Comparison of ENCODE assay signal across 8 cellular contexts in genomic region chr9:131349881-131350563, GRCh38. TPM values are rescaled to one million over a fixed set of nuclear protein-coding genes. Genes with fewer than 3 reads are reported as not detected.
DNase-seq lines count a peak whose midpoint lies in the region; ATAC-seq, FAIRE-seq and TF ChIP-seq lines count a peak whose summit lies in the region.

No MANE protein-coding gene starts in this region.

- no peak for FAIRE-seq in HTR-8/SVneo (lab: Jason Lieb, UNC)

- BruUV-seq in Calu3 (replicated peaks; lab: Mats Ljungman, UMichigan), result no TSS peak

- H3K27me3 Mint-ChIP-seq in Calu3 (ENCODE audit: unreplicated experiment), result no peaks in the 10 kb centered on the region
- H3K27me3 Mint-ChIP-seq in activated CD8-positive, alpha-beta T cell treated with anti-CD3 and anti-CD28 coated beads, Interleukin-2, amount 10 ng/mL, durations not matched to agents 7 days and 5 days (ENCODE audit: low read depth), result no peaks in the 10 kb centered on the region

- no peak overlapping the region for H3K27ac Mint-ChIP-seq in Calu3 (ENCODE audit: unreplicated experiment)
- peak overlapping the region; percentile 54 for H3K27ac Mint-ChIP-seq in activated CD8-positive, alpha-beta T cell treated with anti-CD3 and anti-CD28 coated beads, Interleukin-2, amount 10 ng/mL, durations not matched to agents 7 days and 5 days

- peak; percentile 88 for DNase-seq in Calu3
- peak; percentile 83 for DNase-seq in HTR-8/SVneo (ENCODE audit: insufficient read length, low spot score)
- DNase-seq in NK-92 treated with Interleukin-12 subunit alpha and Interleukin-12 subunit beta, amount 100 ng/mL, for 24 hours (lab: John Stamatoyannopoulos, UW), result peak; percentile 50
- DNase-seq in activated CD8-positive, alpha-beta T cell treated with anti-CD3 and anti-CD28 coated beads, Interleukin-2, amount 10 ng/mL, durations not matched to agents 7 days and 5 days, result peak; percentile 93
- DNase-seq in effector CD8-positive, alpha-beta T cell (lab: John Stamatoyannopoulos, UW), result peak; percentile 71
- DNase-seq in medulla oblongata (ENCODE audit: extremely low spot score), result peak; percentile 89
- peak; percentile 73 to 89 (median 79) for DNase-seq in stimulated activated CD4-positive, alpha-beta T cell treated with anti-CD3 and anti-CD28 coated beads, TNF-alpha, amount 100 ng/mL, for 48 hours (ENCODE audit: low read depth in 3 of 3)

- CTCF ChIA-PET in Calu3 (lab: Charles Lee), result interaction anchor here (0.7 to 1.4 kb wide), 6 partner anchors 13 to 286 kb away, joined by 3 to 12 read pairs (median 4); no protein-coding TSS in a partner anchor
- CTCF ChIA-PET in activated CD8-positive, alpha-beta T cell treated with anti-CD3 and anti-CD28 coated beads, Interleukin-2, amount 10 ng/mL, durations not matched to agents 7 days and 5 days (lab: Charles Lee), result interaction anchor here (0.6 to 3.0 kb wide), 48 partner anchors 9 to 399 kb away, joined by 3 to 30 read pairs (median 5); partner anchors contain the start of genes NUP214 and RAPGEF1

- intact Hi-C loops in Calu3 (cut with micrococcal nuclease; ENCODE audit: unreplicated experiment), result loop anchor here (2.0 to 10.0 kb wide), 2 partner anchors 73 to 395 kb away; partner anchors contain the start of gene RAPGEF1

- no peaks in the 10 kb centered on the region for H3K9me3 Mint-ChIP-seq in Calu3 (ENCODE audit: low read depth, unreplicated experiment)
- no peaks in the 10 kb centered on the region for H3K9me3 Mint-ChIP-seq in activated CD8-positive, alpha-beta T cell treated with anti-CD3 and anti-CD28 coated beads, Interleukin-2, amount 10 ng/mL, durations not matched to agents 7 days and 5 days (ENCODE audit: insufficient read depth)

- H3K36me3 Mint-ChIP-seq in Calu3 (ENCODE audit: insufficient read depth, unreplicated experiment), result peaks cover 5% of the 10 kb centered on the region
- H3K36me3 Mint-ChIP-seq in activated CD8-positive, alpha-beta T cell treated with anti-CD3 and anti-CD28 coated beads, Interleukin-2, amount 10 ng/mL, durations not matched to agents 7 days and 5 days (ENCODE audit: low read depth), result peaks cover 2% of the 10 kb centered on the region

- TF ChIP-seq CTCF in Calu3 (IDR thresholded peaks at IDR 0.05; ENCODE audit: unreplicated experiment), result peak; percentile 50

- no peaks in the 10 kb centered on the region for H3K4me1 Mint-ChIP-seq in Calu3 (ENCODE audit: low read depth, unreplicated experiment)
- peaks cover 14% of the 10 kb centered on the region for H3K4me1 Mint-ChIP-seq in activated CD8-positive, alpha-beta T cell treated with anti-CD3 and anti-CD28 coated beads, Interleukin-2, amount 10 ng/mL, durations not matched to agents 7 days and 5 days (ENCODE audit: low read depth)

- POLR2A ChIA-PET in activated CD8-positive, alpha-beta T cell treated with anti-CD3 and anti-CD28 coated beads, Interleukin-2, amount 10 ng/mL, durations not matched to agents 7 days and 5 days (lab: Charles Lee), result interaction anchor here (0.6 to 1.5 kb wide), 4 partner anchors 14 to 225 kb away, joined by 3 to 4 read pairs (median 3); partner anchors contain the start of gene NUP214

- H3K4me3 Mint-ChIP-seq in Calu3 (ENCODE audit: low read depth, unreplicated experiment), result peak overlapping the region; percentile 70
- H3K4me3 Mint-ChIP-seq in activated CD8-positive, alpha-beta T cell treated with anti-CD3 and anti-CD28 coated beads, Interleukin-2, amount 10 ng/mL, durations not matched to agents 7 days and 5 days, result peak overlapping the region; percentile 30

- peak; percentile 99 for ATAC-seq in activated CD8-positive, alpha-beta T cell treated with anti-CD3 and anti-CD28 coated beads, Interleukin-2, amount 10 ng/mL, durations not matched to agents 7 days and 5 days
- no peak for ATAC-seq in HG03095 (IDR thresholded peaks at IDR 0.05; ENCODE audit: unreplicated experiment)

RNA-seq across cellular contexts. Expression of gene PRRC2B, which starts 43.9 kb away (rescaled TPM):
- total RNA-seq in Calu3 (2022), result 137 and 143 TPM in 2 replicates
- total RNA-seq in activated CD8-positive, alpha-beta T cell treated with anti-CD3 and anti-CD28 coated beads, Interleukin-2, amount 10 ng/mL, durations not matched to agents 7 days and 5 days, result 100 to 1,000 TPM; 215 to 216 TPM
